Comparison of ENCODE assay signal across 1 cellular context in genomic region chr12:89243786-89244185, GRCh38.
TF ChIP-seq lines count a peak whose summit lies in the region.

No MANE protein-coding gene starts in this region.

TF ChIP-seq in K562, 482 proteins besides CTCF, POLR2A, EP300 and RAD21 (continued from another document):
- no peak for TF ChIP-seq CUX1 (CRISPR knock-in tag; IDR thresholded peaks at IDR 0.05)
- peak; percentile 26; the same call in 1 of the 2 replicates for TF ChIP-seq ZBTB17 (CRISPR knock-in tag; IDR thresholded peaks at IDR 0.05)
- peak; percentile 39; the same call in 1 of the 2 replicates for TF ChIP-seq BRD4 (IDR thresholded peaks at IDR 0.05)
- TF ChIP-seq ERF (CRISPR knock-in tag; IDR thresholded peaks at IDR 0.05) = peak; percentile 87; the same call in 1 of the 2 replicates
- TF ChIP-seq, protein P1, sequence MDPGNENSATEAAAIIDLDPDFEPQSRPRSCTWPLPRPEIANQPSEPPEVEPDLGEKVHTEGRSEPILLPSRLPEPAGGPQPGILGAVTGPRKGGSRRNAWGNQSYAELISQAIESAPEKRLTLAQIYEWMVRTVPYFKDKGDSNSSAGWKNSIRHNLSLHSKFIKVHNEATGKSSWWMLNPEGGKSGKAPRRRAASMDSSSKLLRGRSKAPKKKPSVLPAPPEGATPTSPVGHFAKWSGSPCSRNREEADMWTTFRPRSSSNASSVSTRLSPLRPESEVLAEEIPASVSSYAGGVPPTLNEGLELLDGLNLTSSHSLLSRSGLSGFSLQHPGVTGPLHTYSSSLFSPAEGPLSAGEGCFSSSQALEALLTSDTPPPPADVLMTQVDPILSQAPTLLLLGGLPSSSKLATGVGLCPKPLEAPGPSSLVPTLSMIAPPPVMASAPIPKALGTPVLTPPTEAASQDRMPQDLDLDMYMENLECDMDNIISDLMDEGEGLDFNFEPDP (CRISPR knock-in tag; IDR thresholded peaks at IDR 0.05) = 0 out of 2 replicates have a peak, but pooled peaks have one; percentile 47
